Comparison of ENCODE assay signal across 1 cellular context in genomic region chr16:56233795-56234566, GRCh38.
TF ChIP-seq lines count a peak whose summit lies in the region.

No MANE protein-coding gene starts in this region.

TF ChIP-seq in liver, 16 proteins besides CTCF, POLR2A, EP300 and RAD21 (continued from another document):
- peak; percentile 27 for TF ChIP-seq NR2F2 (IDR thresholded peaks at IDR 0.05)
- TF ChIP-seq ZBTB33 (IDR thresholded peaks at IDR 0.05) = no peak
- TF ChIP-seq MAX (IDR thresholded peaks at IDR 0.05) = peak; percentile 23
- TF ChIP-seq FOXA1 (IDR thresholded peaks at IDR 0.05) = peak; percentile 69
- TF ChIP-seq FOXA2 (IDR thresholded peaks at IDR 0.05) = peak; percentile 87
TF ChIP-seq in liver: peak in this region for 9.
